Comparison of ENCODE assay signal across 1 cellular context in genomic region chr10:692682-693351, GRCh38.
TF ChIP-seq lines count a peak whose summit lies in the region.

No MANE protein-coding gene starts in this region.

TF ChIP-seq in GM23338, 12 proteins besides CTCF, POLR2A, EP300 and RAD21 (continued from another document):
- TF ChIP-seq ZNF462 (CRISPR knock-in tag; IDR thresholded peaks at IDR 0.05) (no peak), NANOG (IDR thresholded peaks at IDR 0.05; ENCODE audit: borderline replicate concordance) (no peak)
TF ChIP-seq in GM23338: peak in this region for 0.
